Comparison of ENCODE assay signal across 17 cellular contexts in the genomic region with DNA sequence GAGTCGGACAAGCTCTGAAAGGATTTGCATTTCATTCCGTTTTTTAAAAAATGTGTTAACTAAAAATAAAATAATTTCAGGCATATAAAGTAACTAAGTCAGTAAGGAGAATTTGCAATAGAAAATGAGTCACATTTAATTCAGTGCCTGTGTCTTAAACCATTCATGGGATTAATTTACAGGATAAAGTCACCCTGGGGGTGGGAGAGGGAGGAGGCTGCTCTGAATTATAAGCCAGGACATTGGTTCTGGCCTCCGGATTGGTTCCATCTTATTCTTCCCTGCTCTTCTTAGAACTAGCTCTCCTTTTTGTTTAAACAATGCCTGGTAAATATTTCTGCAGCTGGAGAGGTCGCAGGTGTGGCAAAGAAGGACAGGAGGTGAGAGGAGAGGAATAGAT.
A peak's percentile ranks its signal among the peaks of the same experiment; 100 is the strongest.
DNase-seq lines count a peak whose midpoint lies in the region; ATAC-seq, FAIRE-seq and TF ChIP-seq lines count a peak whose summit lies in the region.
"Had no signal": no experiment of that assay in that cellular context is flagged by ENCODE, and none has a peak within 500 bp of the region (broad histone marks: within the 10 kb centered on the region; RNA-seq: fewer than 3 reads in every experiment).

No MANE protein-coding gene starts in this region.

- no peaks in the 10 kb centered on the region for H3K79me2 ChIP-seq in GM12878 (ENCODE audit: control insufficient read depth, insufficient read depth, low read length)

- CTCF ChIA-PET in GM12878 (lab: Yijun Ruan, JAX), result no interaction called here

- no peak for TF ChIP-seq CTCF in GM12878 (IDR thresholded peaks at IDR 0.05 in 2 of 3, conservative IDR thresholded peaks at IDR 0.05 in 1 of 3; ENCODE audit: control insufficient read depth in 2 of 3, extremely low read depth in 1 of 3, insufficient read depth in 1 of 3, low read depth in 3 of 3, low read length in 3 of 3)

- peak overlapping the region; percentile 90 for H2AFZ ChIP-seq in GM12878 (ENCODE audit: control insufficient read depth, low read depth, low read length)

- RAD21 ChIA-PET in GM12878 (lab: Charles Lee; ENCODE audit: unreplicated experiment), result no interaction called here

- no peak for DNase-seq in activated T-cell treated with anti-CD3 and anti-CD28 coated beads, Interleukin-2, amount 50 U/mL, for 72 hours
- DNase-seq in activated T-cell treated with anti-CD3 and anti-CD28 coated beads, Interleukin-2, amount 50 U/mL, for 48 hours, result no peak
- DNase-seq in NCI-H510A treated with DMSO at 0.1 percent for 48 hours (lab: John Stamatoyannopoulos, UW) (peak; percentile 81), GM12878 (ENCODE audit: low read depth, low spot score) (no peak), NCI-H226 (no peak), cerebellar nuclear complex (lab: John Stamatoyannopoulos, UW) (no peak)
- DNase-seq in stimulated activated CD8-positive, alpha-beta memory T cell treated with anti-CD3 and anti-CD28 coated beads, Interleukin-4, amount 100 ng/mL, for 48 hours, result no peak
- DNase-seq: cortex of kidney, heart left ventricle, NCI-H1092, sigmoid colon had no signal

- H3K9ac ChIP-seq in GM12878 (ENCODE audit: control insufficient read depth, insufficient read depth, low read length), result no peak overlapping the region

- H3K9me3 Mint-ChIP-seq in activated T-cell treated with anti-CD3 and anti-CD28 coated beads, Interleukin-2, amount 50 U/mL, for 72 hours, result peaks cover 0 to 5% of the 10 kb centered on the region in 2 donors
- peaks cover 5% of the 10 kb centered on the region for H3K9me3 Mint-ChIP-seq in stimulated activated memory B cell treated with anti-CD40 and anti-IgM and Interleukin-4, amounts not matched to agents 10 μg/mL and 1 μg/mL and 100 μg/mL, for 72 hours
- H3K9me3 Mint-ChIP-seq: type B pancreatic cell had no signal

- H3K27me3 Mint-ChIP-seq in activated T-cell treated with anti-CD3 and anti-CD28 coated beads, Interleukin-2, amount 50 U/mL, for 72 hours (ENCODE audit: low read depth), result no peaks in the 10 kb centered on the region
- no peaks in the 10 kb centered on the region for H3K27me3 Mint-ChIP-seq in stimulated activated memory B cell treated with anti-CD40 and anti-IgM and Interleukin-4, amounts not matched to agents 10 μg/mL and 1 μg/mL and 100 μg/mL, for 72 hours

- POLR2A ChIA-PET in GM12878 (lab: Charles Lee), result no interaction called here

- no peaks in the 10 kb centered on the region for H4K20me1 ChIP-seq in GM12878 (ENCODE audit: control insufficient read depth, insufficient read depth)

- TF ChIP-seq POLR2A in GM12878 (IDR thresholded peaks at IDR 0.05; ENCODE audit: low read depth, low read length), result no peak

- H3K4me3 Mint-ChIP-seq in activated T-cell treated with anti-CD3 and anti-CD28 coated beads, Interleukin-2, amount 50 U/mL, for 72 hours, result peak overlapping the region in 1 of 2 donors; percentile 88
- H3K4me3 Mint-ChIP-seq in stimulated activated memory B cell treated with anti-CD40 and anti-IgM and Interleukin-4, amounts not matched to agents 10 μg/mL and 1 μg/mL and 100 μg/mL, for 72 hours, result no peak overlapping the region
- H3K4me3 Mint-ChIP-seq: type B pancreatic cell had no signal

- 48% methylated on average over 4 of the region's 4 CpGs for WGBS in GM12878 (ENCODE audit: insufficient coverage, insufficient replicate concordance, low lambda C conversion rate, missing lambda C conversion rate)

- no peak for FAIRE-seq in GM12878 (lab: Jason Lieb, UNC)
- FAIRE-seq: HepG2, kidney had no signal

- H3K36me3 Mint-ChIP-seq in activated T-cell treated with anti-CD3 and anti-CD28 coated beads, Interleukin-2, amount 50 U/mL, for 72 hours (ENCODE audit: insufficient read depth in 2 of 2), result peaks cover 0 to 3% of the 10 kb centered on the region in 2 donors
- H3K36me3 Mint-ChIP-seq in stimulated activated memory B cell treated with anti-CD40 and anti-IgM and Interleukin-4, amounts not matched to agents 10 μg/mL and 1 μg/mL and 100 μg/mL, for 72 hours, result no peaks in the 10 kb centered on the region
- H3K36me3 Mint-ChIP-seq: type B pancreatic cell had no signal

- no peak overlapping the region for H3K4me2 ChIP-seq in GM12878 (ENCODE audit: control insufficient read depth, insufficient read depth)

- no peak for ATAC-seq in activated T-cell treated with anti-CD3 and anti-CD28 coated beads, Interleukin-2, amount 50 U/mL, for 72 hours (replicated peaks in 1 of 2)
- no peak for ATAC-seq in GM12878
- no peak for ATAC-seq in stimulated activated memory B cell treated with anti-CD40 and anti-IgM and Interleukin-4, amounts not matched to agents 10 μg/mL and 1 μg/mL and 100 μg/mL, for 72 hours
- ATAC-seq: esophagus mucosa had no signal

- H3K4me1 Mint-ChIP-seq in activated T-cell treated with anti-CD3 and anti-CD28 coated beads, Interleukin-2, amount 50 U/mL, for 72 hours (ENCODE audit: low read depth), result peaks cover 23% of the 10 kb centered on the region
- peaks cover 11% of the 10 kb centered on the region for H3K4me1 Mint-ChIP-seq in stimulated activated memory B cell treated with anti-CD40 and anti-IgM and Interleukin-4, amounts not matched to agents 10 μg/mL and 1 μg/mL and 100 μg/mL, for 72 hours

- in situ Hi-C loops in GM12878 (cut with MboI), result no loop called here

- H3K4me1 ChIP-seq in GM12878 (ENCODE audit: control insufficient read depth, insufficient read depth, low read length), result peaks cover 4% of the 10 kb centered on the region; the same call in 1 of the 2 replicates
- H3K4me1 ChIP-seq: ascending aorta had no signal

- no TSS peak for BruUV-seq in GM12878 (replicated peaks; lab: Mats Ljungman, UMichigan)

- intact Hi-C loops in GM12878 (cut with micrococcal nuclease; ENCODE audit: unreplicated experiment), result no loop called here

- SMC1A ChIA-PET in GM12878 (lab: Charles Lee; ENCODE audit: uncharacterized antibody, unreplicated experiment), result interaction anchor here (1.0 kb wide), 1 partner anchor 287 kb away, joined by 3 read pairs; no protein-coding TSS in a partner anchor

- H3K36me3 ChIP-seq in GM12878 (ENCODE audit: control insufficient read depth in 2 of 2, insufficient read depth in 2 of 2, low read length in 1 of 2), result no peaks in the 10 kb centered on the region
- H3K36me3 ChIP-seq: ascending aorta, heart left ventricle, sigmoid colon had no signal

- peak overlapping the region; percentile 58 for H3K27ac Mint-ChIP-seq in activated T-cell treated with anti-CD3 and anti-CD28 coated beads, Interleukin-2, amount 50 U/mL, for 72 hours
- H3K27ac Mint-ChIP-seq in stimulated activated memory B cell treated with anti-CD40 and anti-IgM and Interleukin-4, amounts not matched to agents 10 μg/mL and 1 μg/mL and 100 μg/mL, for 72 hours, result peak overlapping the region; percentile 88
- H3K27ac Mint-ChIP-seq: type B pancreatic cell had no signal

- no peaks in the 10 kb centered on the region for H3K27me3 ChIP-seq in GM12878 (replicated peaks in 1 of 2; ENCODE audit: control insufficient read depth in 2 of 2, insufficient read depth in 2 of 2, low read length in 1 of 2)
- H3K27me3 ChIP-seq: ascending aorta, heart left ventricle, sigmoid colon had no signal

- no peak overlapping the region for H3K27ac ChIP-seq in GM12878 (ENCODE audit: control insufficient read depth, insufficient read depth)
- H3K27ac ChIP-seq: ascending aorta, sigmoid colon had no signal

- no peak overlapping the region for H3K4me3 ChIP-seq in GM12878

- no peaks in the 10 kb centered on the region for H3K9me3 ChIP-seq in GM12878 (replicated peaks; ENCODE audit: control insufficient read depth, insufficient read depth, low read length)
- H3K9me3 ChIP-seq: ascending aorta, heart left ventricle, sigmoid colon had no signal

- no peak for TF ChIP-seq EP300 in GM12878 (IDR thresholded peaks at IDR 0.05; ENCODE audit: borderline replicate concordance in 1 of 2, control insufficient read depth in 1 of 2, low read depth in 2 of 2, low read length in 2 of 2)

- TF ChIP-seq RAD21 in GM12878 (IDR thresholded peaks at IDR 0.05; ENCODE audit: insufficient read depth, low read depth, low read length), result no peak

TF ChIP-seq in GM12878, 131 proteins besides CTCF, POLR2A, EP300 and RAD21 (continues in another document):
- TF ChIP-seq WRNIP1 (IDR thresholded peaks at IDR 0.05; ENCODE audit: borderline replicate concordance, low read depth, low read length) (no peak), FOS (IDR thresholded peaks at IDR 0.05; ENCODE audit: borderline replicate concordance, extremely low read depth, insufficient read length) (no peak), NBN (IDR thresholded peaks at IDR 0.05) (no peak), DPF2 (IDR thresholded peaks at IDR 0.05) (no peak), BMI1 (IDR thresholded peaks at IDR 0.05; ENCODE audit: borderline replicate concordance) (no peak), SUZ12 (IDR thresholded peaks at IDR 0.05; ENCODE audit: unreplicated experiment) (no peak), JUNB (IDR thresholded peaks at IDR 0.05) (no peak), PAX5 (IDR thresholded peaks at IDR 0.05; ENCODE audit: borderline replicate concordance, low read depth, low read length) (no peak), ZZZ3 (IDR thresholded peaks at IDR 0.05; ENCODE audit: control insufficient read depth, insufficient read length, low read depth) (no peak), HDGF (IDR thresholded peaks at IDR 0.05) (no peak), NR2F1 (conservative IDR thresholded peaks at IDR 0.05) (no peak), STAT1 (conservative IDR thresholded peaks at IDR 0.05) (no peak)
- TF ChIP-seq, protein P1, sequence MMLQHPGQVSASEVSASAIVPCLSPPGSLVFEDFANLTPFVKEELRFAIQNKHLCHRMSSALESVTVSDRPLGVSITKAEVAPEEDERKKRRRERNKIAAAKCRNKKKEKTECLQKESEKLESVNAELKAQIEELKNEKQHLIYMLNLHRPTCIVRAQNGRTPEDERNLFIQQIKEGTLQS (IDR thresholded peaks at IDR 0.05; ENCODE audit: borderline replicate concordance, extremely low read depth, low read depth, low read length), result no peak
